Comparison of ENCODE assay signal across 16 cellular contexts in genomic region chr4:25347971-25348370, GRCh38. TPM values are rescaled to one million over a fixed set of nuclear protein-coding genes. Genes with fewer than 3 reads are reported as not detected.
DNase-seq lines count a peak whose midpoint lies in the region; FAIRE-seq and TF ChIP-seq lines count a peak whose summit lies in the region.
"Had no signal": no experiment of that assay in that cellular context is flagged by ENCODE, and none has a peak within 500 bp of the region (broad histone marks: within the 10 kb centered on the region; RNA-seq: fewer than 3 reads in every experiment).

No MANE protein-coding gene starts in this region.

- H3K27ac ChIP-seq in MM.1S (ENCODE audit: low read length), result no peak overlapping the region
- H3K27ac ChIP-seq: A549, GM23248, HL-60 had no signal

- no peak for DNase-seq in GM19239 (ENCODE audit: insufficient read length, low spot score)
- no peak for DNase-seq in RCC 7860 (ENCODE audit: low spot score)
- peak; percentile 29 for DNase-seq in epithelial cell of proximal tubule (ENCODE audit: low read depth)
- peak; percentile 57 for DNase-seq in renal cortical epithelial cell (ENCODE audit: low read depth)
- DNase-seq in MM.1S, result no peak
- no peak for DNase-seq in NCI-H187 treated with DMSO at 0.1 percent for 48 hours (lab: John Stamatoyannopoulos, UW)
- DNase-seq: CD8-positive, alpha-beta T cell; COR-L47; DND-41; GDM1; GM23248 had no signal

- H3K79me2 ChIP-seq in MM.1S (ENCODE audit: low read length), result no peaks in the 10 kb centered on the region

- no peaks in the 10 kb centered on the region for H3K4me1 ChIP-seq in MM.1S (ENCODE audit: low read length)

- H3K4me2 ChIP-seq in MM.1S (ENCODE audit: low read depth, low read length), result no peak overlapping the region
- H3K4me2 ChIP-seq: A549 had no signal

- H3F3A ChIP-seq in MM.1S (ENCODE audit: insufficient read depth, low read length), result no peaks in the 10 kb centered on the region

- H3K9me3 ChIP-seq in MM.1S (replicated peaks; ENCODE audit: insufficient read depth, low read length), result no peaks in the 10 kb centered on the region
- H3K9me3 ChIP-seq: A549 had no signal

- H3K36me3 ChIP-seq in MM.1S (replicated peaks; ENCODE audit: insufficient read depth, low read length), result no peaks in the 10 kb centered on the region; the same call in 1 of the 2 replicates

- H3K4me3 ChIP-seq in epithelial cell of proximal tubule (ENCODE audit: low read depth, low read length), result no peak overlapping the region
- no peak overlapping the region for H3K4me3 ChIP-seq in MM.1S (ENCODE audit: low read length)
- H3K4me3 ChIP-seq: A549, GM23248 had no signal

- no peaks in the 10 kb centered on the region for H3K9me2 ChIP-seq in MM.1S (replicated peaks; ENCODE audit: insufficient read depth, low read length)

- no peak for TF ChIP-seq CTCF in epithelial cell of proximal tubule (conservative IDR thresholded peaks at IDR 0.05; ENCODE audit: low read depth, low read length)
- TF ChIP-seq CTCF in MM.1S (IDR thresholded peaks at IDR 0.05; ENCODE audit: low read length), result no peak

- H3K9ac ChIP-seq in MM.1S (ENCODE audit: low read length), result no peak overlapping the region
- H3K9ac ChIP-seq: GM23248 had no signal

- FAIRE-seq in GM19239 (lab: Jason Lieb, UNC) (peak; percentile 37), RCC 7860 (lab: Jason Lieb, UNC) (peak; percentile 86)
- FAIRE-seq: A549, D721Med, GM12892, H54 had no signal

- H2AFZ ChIP-seq in MM.1S (ENCODE audit: low read length), result no peak overlapping the region
- H2AFZ ChIP-seq: GM23248 had no signal

- H3K27me3 ChIP-seq in MM.1S (replicated peaks; ENCODE audit: insufficient read depth, low read length), result no peaks in the 10 kb centered on the region

- no peaks in the 10 kb centered on the region for H4K20me1 ChIP-seq in MM.1S (ENCODE audit: insufficient read depth, low read length)

RNA-seq across cellular contexts. Expression of gene ANAPC4, which starts 29.1 kb away (rescaled TPM):
- total RNA-seq in epithelial cell of proximal tubule (9.0 and 18.0 TPM in 2 replicates), renal cortical epithelial cell (26.2 and 43.6 TPM in 2 replicates)

RNA-seq across cellular contexts. Expression of gene ZCCHC4, which starts 35.4 kb away (rescaled TPM):
- total RNA-seq in epithelial cell of proximal tubule (8.0 and 17.2 TPM in 2 replicates), renal cortical epithelial cell (10.6 and 13.6 TPM in 2 replicates)

Comparison
In these comparisons a context has a peak if more than half of its experiments do, and no peak if none do; other contexts are left out.
1. DNase-seq: peak in epithelial cell of proximal tubule (single experiment) and renal cortical epithelial cell (single experiment); none in GM19239 (single experiment), RCC 7860 (single experiment), MM.1S (single experiment) and NCI-H187 treated with DMSO at 0.1 percent for 48 hours (single experiment).